Comparison of ENCODE assay signal across 20 cellular contexts in the genomic region with DNA sequence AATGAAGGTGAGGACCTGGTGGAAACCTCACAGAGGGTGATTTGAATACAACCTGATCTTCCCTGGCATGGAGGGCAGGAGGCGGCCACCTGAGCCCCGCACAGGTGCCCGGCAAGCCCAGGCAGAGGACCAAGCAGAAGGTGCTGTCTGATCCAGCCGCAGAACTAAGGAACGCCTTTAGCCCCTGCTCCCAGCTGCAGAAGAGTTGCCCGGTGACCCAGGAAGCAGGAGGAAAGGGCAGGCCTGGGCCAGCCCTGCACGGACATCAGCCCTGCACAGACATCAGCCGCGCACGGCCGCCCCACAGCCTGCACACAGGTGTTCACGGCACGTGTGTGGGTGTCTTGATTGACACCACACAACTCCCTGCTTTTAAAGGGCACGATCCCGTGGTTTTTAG. TPM values are rescaled to one million over a fixed set of nuclear protein-coding genes. Genes with fewer than 3 reads are reported as not detected.
DNase-seq lines count a peak whose midpoint lies in the region; ATAC-seq, FAIRE-seq and TF ChIP-seq lines count a peak whose summit lies in the region.
"Had no signal": no experiment of that assay in that cellular context is flagged by ENCODE, and none has a peak within 500 bp of the region (broad histone marks: within the 10 kb centered on the region; RNA-seq: fewer than 3 reads in every experiment).

No MANE protein-coding gene starts in this region.

- no peak for TF ChIP-seq POLR2A in right lobe of liver (IDR thresholded peaks at IDR 0.05)
- no peak for TF ChIP-seq POLR2A in HepG2 (IDR thresholded peaks at IDR 0.05; ENCODE audit: insufficient read depth in 1 of 2, low read depth in 2 of 2, low read length in 2 of 2)
- no peak for TF ChIP-seq POLR2A in upper lobe of left lung (IDR thresholded peaks at IDR 0.05)

- POLR2A ChIA-PET in HepG2 (lab: Yijun Ruan, JAX) = no interaction called here

- H3K18ac ChIP-seq in mesendoderm (ENCODE audit: low read length) = no peak overlapping the region

- CTCF ChIA-PET in HepG2 (lab: Yijun Ruan, JAX; ENCODE audit: low intra/inter-chr PET ratio, low total read pairs) = no interaction called here

- H3K36me3 ChIP-seq in right lobe of liver (no peaks in the 10 kb centered on the region), HepG2 (replicated peaks in 1 of 2; ENCODE audit: control insufficient read depth in 1 of 2, insufficient read depth in 2 of 2, low read length in 2 of 2) (no peaks in the 10 kb centered on the region), WERI-Rb-1 (no peaks in the 10 kb centered on the region), mesendoderm (ENCODE audit: control insufficient read depth, insufficient read depth, low read length) (no peaks in the 10 kb centered on the region), upper lobe of left lung (no peaks in the 10 kb centered on the region)
- H3K36me3 ChIP-seq: adrenal gland, cardiac muscle cell, esophagus squamous epithelium, HAP-1, left lung, thoracic aorta had no signal

- intact Hi-C loops in right lobe of liver (cut with DNase I) (no loop called here), HepG2 (cut with micrococcal nuclease; ENCODE audit: unreplicated experiment) (no loop called here)

- H2BK120ac ChIP-seq in mesendoderm (ENCODE audit: low read depth, low read length) = no peak overlapping the region

- 71% methylated on average over 3 of the region's 15 CpGs for WGBS in right lobe of liver (ENCODE audit: insufficient coverage, low coverage, low lambda C conversion rate, missing lambda C conversion rate)
- WGBS in HepG2 (ENCODE audit: low lambda C conversion rate) = 10% methylated on average over 2 of the region's 15 CpGs
- WGBS in mesendoderm (ENCODE audit: extremely low coverage, insufficient coverage, low lambda C conversion rate) = no CpG with 5 or more reads among the region's 15 CpGs
- WGBS in upper lobe of left lung, 2 donors = 80 to 87% methylated on average over 8 to 15 of the region's 15 CpGs

- H3K9me3 ChIP-seq in right lobe of liver = no peaks in the 10 kb centered on the region
- H3K9me3 ChIP-seq in HepG2 (ENCODE audit: low read length) = peaks cover 5% of the 10 kb centered on the region; the same call in 1 of the 2 replicates
- peaks cover 34% of the 10 kb centered on the region for H3K9me3 ChIP-seq in WERI-Rb-1 (ENCODE audit: severe bottlenecking)
- H3K9me3 ChIP-seq in upper lobe of left lung = peaks cover 0 to 3% (median 0%) of the 10 kb centered on the region in 4 donors
- H3K9me3 ChIP-seq: adrenal gland had no signal

- H2AK5ac ChIP-seq in mesendoderm (ENCODE audit: low read length) = no peak overlapping the region

- H2BK15ac ChIP-seq in mesendoderm (replicated peaks; ENCODE audit: low read depth) = no peak overlapping the region

- H3K79me2 ChIP-seq in HepG2 (ENCODE audit: insufficient read depth, low read length) (no peaks in the 10 kb centered on the region), mesendoderm (ENCODE audit: control insufficient read depth, insufficient read depth, low read length) (no peaks in the 10 kb centered on the region)

- no peak overlapping the region for H3K23ac ChIP-seq in mesendoderm (ENCODE audit: low read length)

- H3K4me1 ChIP-seq in right lobe of liver (no peaks in the 10 kb centered on the region), HepG2 (ENCODE audit: insufficient read depth, low read length) (no peaks in the 10 kb centered on the region), mesendoderm (ENCODE audit: control insufficient read depth, low read depth, low read length) (peaks cover 1% of the 10 kb centered on the region), upper lobe of left lung (no peaks in the 10 kb centered on the region)
- H3K4me1 ChIP-seq: adrenal gland, HAP-1, left lung had no signal

- no peak overlapping the region for H3K4me3 ChIP-seq in right lobe of liver
- H3K4me3 ChIP-seq in HepG2 (replicated peaks in 1 of 3; ENCODE audit: insufficient read depth in 1 of 3, low read depth in 2 of 3, low read length in 3 of 3) = no peak overlapping the region
- no peak overlapping the region for H3K4me3 ChIP-seq in WERI-Rb-1 (ENCODE audit: low read depth, low read length)
- H3K4me3 ChIP-seq in mesendoderm (ENCODE audit: low read length) = no peak overlapping the region
- no peak overlapping the region for H3K4me3 ChIP-seq in upper lobe of left lung
- H3K4me3 ChIP-seq: adrenal gland, cardiac muscle cell, esophagus squamous epithelium, HAP-1, left lung, SK-N-MC, thoracic aorta had no signal

- no TSS peak for BruUV-seq in HepG2 (replicated peaks; lab: Mats Ljungman, UMichigan)

- H4K8ac ChIP-seq in mesendoderm (ENCODE audit: low read depth, low read length) = no peak overlapping the region

- in situ Hi-C loops in HepG2 (cut with HindIII; ENCODE audit: extremely low pct_ligation_motif_present, low pct_unique_long_range_greater_than_20kb) = no loop called here

- H2AFZ ChIP-seq in HepG2 (ENCODE audit: low read length) = no peak overlapping the region

- TF ChIP-seq CTCF in right lobe of liver (IDR thresholded peaks at IDR 0.05) (no peak), HepG2 (CRISPR knock-in tag; IDR thresholded peaks at IDR 0.05) (no peak), WERI-Rb-1 (IDR thresholded peaks at IDR 0.05; ENCODE audit: low read depth, low read length) (no peak), upper lobe of left lung (IDR thresholded peaks at IDR 0.05) (no peak)

- TF ChIP-seq EP300 in HepG2 (IDR thresholded peaks at IDR 0.05; ENCODE audit: low read depth in 2 of 2, low read length in 2 of 2) = no peak
- no peak for TF ChIP-seq EP300 in HepG2 (CRISPR knock-in tag; IDR thresholded peaks at IDR 0.05; ENCODE audit: borderline replicate concordance)
- no peak for TF ChIP-seq EP300 in upper lobe of left lung (IDR thresholded peaks at IDR 0.05)

- H3K27ac ChIP-seq in right lobe of liver (no peak overlapping the region), HepG2 (ENCODE audit: extremely low read length, insufficient read depth, low read length) (no peak overlapping the region), WERI-Rb-1 (no peak overlapping the region), mesendoderm (ENCODE audit: low read depth, low read length) (no peak overlapping the region), upper lobe of left lung (no peak overlapping the region)
- H3K27ac ChIP-seq: adrenal gland, cardiac muscle cell, esophagus squamous epithelium, left lung, SK-N-MC, thoracic aorta had no signal

- ATAC-seq in right lobe of liver (no peak), HepG2 (no peak; the same call in 2 of the 3 replicates), upper lobe of left lung (ENCODE audit: low FRiP score in 2 of 2) (no peak)
- ATAC-seq: left lung had no signal

- H3K4ac ChIP-seq in mesendoderm (ENCODE audit: low read depth, low read length) = no peak overlapping the region

- no peak overlapping the region for H3K4me2 ChIP-seq in HepG2 (ENCODE audit: low read depth, low read length)
- H3K4me2 ChIP-seq in mesendoderm (ENCODE audit: low read length) = no peak overlapping the region

- no peak overlapping the region for H3K9ac ChIP-seq in HepG2 (ENCODE audit: insufficient read depth, low read depth, low read length)
- H3K9ac ChIP-seq in mesendoderm (ENCODE audit: low read length) = no peak overlapping the region

- DNase-seq in right lobe of liver (peak in 2 of 3 donors; percentile 24 to 39), HepG2 (ENCODE audit: low spot score) (no peak), WERI-Rb-1 (peak; percentile 7), mesendoderm (no peak), upper lobe of left lung (peak; percentile 12 to 70), SW 1271 (lab: John Stamatoyannopoulos, UW) (no peak), NCI-H1092 treated with DMSO at 0.1 percent for 48 hours (lab: John Stamatoyannopoulos, UW) (no peak), SIG-M5 treated with dmso at 0.1 percent for 504 hours (lab: John Stamatoyannopoulos, UW; ENCODE audit: unreplicated experiment) (no peak)
- DNase-seq: activated CD4-positive, alpha-beta T cell treated with anti-CD3 and anti-CD28 coated beads for 48 hours; Calu3; esophagus squamous epithelium; NCI-H1930; T-helper 9 cell had no signal

- no peak for FAIRE-seq in HepG2 (lab: Jason Lieb, UNC)
- FAIRE-seq: GM19239 had no signal

- H3K27me3 ChIP-seq in right lobe of liver = no peaks in the 10 kb centered on the region
- peaks cover 2 to 21% of the 10 kb centered on the region in 2 experiments; a peak in 4 of 5 replicates for H3K27me3 ChIP-seq in HepG2 (ENCODE audit: control insufficient read depth in 1 of 2, insufficient read depth in 2 of 2, low read length in 2 of 2)
- no peaks in the 10 kb centered on the region for H3K27me3 ChIP-seq in WERI-Rb-1 (ENCODE audit: insufficient read depth, low read depth, severe bottlenecking)
- H3K27me3 ChIP-seq in mesendoderm (ENCODE audit: insufficient read depth, low read length, poor library complexity) = no peaks in the 10 kb centered on the region
- H3K27me3 ChIP-seq in upper lobe of left lung = no peaks in the 10 kb centered on the region
- H3K27me3 ChIP-seq: adrenal gland, cardiac muscle cell, left lung had no signal

- no peak overlapping the region for H2BK5ac ChIP-seq in mesendoderm (ENCODE audit: low read length)

- H3K79me1 ChIP-seq in mesendoderm (ENCODE audit: low read length) = peaks cover 3% of the 10 kb centered on the region

- H4K5ac ChIP-seq in mesendoderm (ENCODE audit: low read length) = no peak overlapping the region

- TF ChIP-seq RAD21 in HepG2 (CRISPR knock-in tag; IDR thresholded peaks at IDR 0.05) = no peak

- H4K20me1 ChIP-seq in HepG2 (ENCODE audit: insufficient read depth, low read length) = no peaks in the 10 kb centered on the region

- peak overlapping the region; percentile 47 for H3K56ac ChIP-seq in mesendoderm (ENCODE audit: low read length)

RNA-seq across cellular contexts. Expression of gene RASA3, which starts 43.1 kb away (rescaled TPM):
- total RNA-seq in right lobe of liver (1 to 10 TPM; 3.5 to 7.9 (median 4.6) TPM), HepG2 (2016; rRNA removed; fragmentation: Illumina TruSeq; extraction: Trizol) (not detected in 2 replicates), upper lobe of left lung (10 to 100 TPM; 11.4 to 52.4 (median 18.4) TPM)
- total RNA-seq in HepG2 (2016; cell fraction: cytosol; rRNA removed; fragmentation: Illumina TruSeq; extraction: Trizol; ENCODE audit: low read depth) = not detected in 2 replicates
- 0.06 and 0.09 TPM in 2 replicates for total RNA-seq in HepG2 (2016; cell fraction: insoluble cytoplasmic fraction; rRNA removed; fragmentation: Illumina TruSeq; extraction: Trizol)
- total RNA-seq in HepG2 (2016; cell fraction: membrane; rRNA removed; fragmentation: Illumina TruSeq; extraction: Trizol) = not detected in 2 replicates
- 0.09 TPM in 1 of 2 replicates, not detected in the other for total RNA-seq in HepG2 (2016; cell fraction: nucleus; rRNA removed; fragmentation: Illumina TruSeq; extraction: Trizol)
- polyA plus RNA-seq in HepG2 (2011; rRNA removed) = 0.05 and 0.07 TPM in 2 replicates
- 0.09 TPM in 2 replicates for polyA plus RNA-seq in HepG2 (2011; cell fraction: cytosol; rRNA removed)
- polyA plus RNA-seq in HepG2 (2011; cell fraction: nucleus; rRNA removed) = 0.14 and 0.21 TPM in 2 replicates
- polyA plus RNA-seq in HepG2 (2012) = 0.04 TPM in 1 of 2 replicates, not detected in the other
- not detected in 2 replicates for polyA plus RNA-seq in HepG2 (2016; cell fraction: cytosol; fragmentation: Illumina TruSeq; extraction: Trizol; ENCODE audit: low read depth)
- polyA plus RNA-seq in HepG2 (2016; cell fraction: insoluble cytoplasmic fraction; fragmentation: Illumina TruSeq; extraction: Trizol; ENCODE audit: low read depth) = not detected in 2 replicates
- polyA plus RNA-seq in HepG2 (2016; cell fraction: membrane; fragmentation: Illumina TruSeq; extraction: Trizol; ENCODE audit: low read depth) = not detected in 2 replicates
- polyA plus RNA-seq in HepG2 (2016; cell fraction: nucleus; fragmentation: Illumina TruSeq; extraction: Trizol; ENCODE audit: insufficient read depth, low read depth) = 0.11 TPM in 1 of 2 replicates, not detected in the other
- 0.20 and 10.0 TPM in 2 replicates for polyA minus RNA-seq in HepG2 (2011; rRNA and poly(A)+ RNA removed; ENCODE audit: low replicate concordance)
- polyA minus RNA-seq in HepG2 (2011; cell fraction: cytosol; rRNA and poly(A)+ RNA removed) = 0.20 and 0.26 TPM in 2 replicates
- 0.12 and 0.26 TPM in 2 replicates for polyA minus RNA-seq in HepG2 (2011; cell fraction: nucleus; rRNA and poly(A)+ RNA removed)
- 11.0 TPM for polyA plus RNA-seq in mesendoderm (2013, experiment 1 of 2)
- polyA plus RNA-seq in mesendoderm (2013, experiment 2 of 2) = 11.3 TPM

Comparison
In these comparisons a context has a peak if more than half of its experiments do, and no peak if none do; other contexts are left out.
1. DNase-seq: peak in right lobe of liver (2 of 3), WERI-Rb-1 (single experiment) and upper lobe of left lung (2 of 2); none in HepG2 (single experiment), mesendoderm (single experiment), SW 1271 (0 of 2), NCI-H1092 treated with DMSO at 0.1 percent for 48 hours (single experiment) and SIG-M5 treated with dmso at 0.1 percent for 504 hours (single experiment).